10 cellular contexts compared by ENCODE assay signal in the genomic region with DNA sequence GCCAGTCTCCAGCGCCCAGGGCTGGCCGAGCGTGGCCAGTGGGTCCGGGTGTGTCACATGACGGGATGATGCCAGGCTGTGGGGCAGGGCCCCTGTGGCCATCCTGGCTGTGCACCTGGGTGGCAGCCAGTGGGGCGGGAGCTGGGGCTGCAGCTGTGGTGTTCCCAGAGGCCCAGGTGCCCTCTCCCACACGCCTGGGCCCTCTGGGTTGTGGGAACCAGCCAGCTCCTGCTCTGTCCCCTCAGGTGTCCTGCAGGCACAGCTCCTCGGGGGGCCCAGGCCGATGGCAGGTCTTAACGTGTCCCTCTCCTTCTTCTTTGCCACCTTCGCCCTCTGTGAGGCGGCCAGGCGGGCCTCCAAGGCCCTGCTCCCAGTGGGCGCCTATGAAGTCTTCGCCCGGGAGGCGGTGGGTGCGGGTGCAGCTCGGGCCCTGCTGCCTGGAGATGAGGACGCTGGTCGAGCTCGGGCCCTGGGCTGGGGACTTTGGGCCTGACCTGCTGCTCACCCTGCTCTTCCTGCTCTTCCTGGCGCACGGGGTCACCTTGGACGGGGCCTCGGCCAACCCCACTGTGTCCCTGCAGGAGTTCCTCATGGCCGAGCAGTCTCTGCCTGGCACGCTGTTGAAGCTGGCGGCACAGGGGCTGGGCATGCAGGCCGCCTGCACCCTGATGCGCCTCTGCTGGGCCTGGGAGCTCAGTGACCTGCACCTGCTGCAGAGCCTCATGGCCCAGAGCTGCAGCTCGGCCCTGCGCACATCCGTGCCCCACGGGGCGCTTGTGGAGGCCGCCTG. TPM values are rescaled to one million over a fixed set of nuclear protein-coding genes. Genes with fewer than 3 reads are reported as not detected.
DNase-seq lines count a peak whose midpoint lies in the region; ATAC-seq, FAIRE-seq and TF ChIP-seq lines count a peak whose summit lies in the region.
"Not testable (repeated sequence)": the region's sequence is repeated elsewhere in the genome, so short reads cannot be mapped to it uniquely, and the experiment has no call there.
"Had no signal": no experiment of that assay in that cellular context is flagged by ENCODE, and none has a peak within 500 bp of the region (broad histone marks: within the 10 kb centered on the region; RNA-seq: fewer than 3 reads in every experiment).

A gene with protein sequence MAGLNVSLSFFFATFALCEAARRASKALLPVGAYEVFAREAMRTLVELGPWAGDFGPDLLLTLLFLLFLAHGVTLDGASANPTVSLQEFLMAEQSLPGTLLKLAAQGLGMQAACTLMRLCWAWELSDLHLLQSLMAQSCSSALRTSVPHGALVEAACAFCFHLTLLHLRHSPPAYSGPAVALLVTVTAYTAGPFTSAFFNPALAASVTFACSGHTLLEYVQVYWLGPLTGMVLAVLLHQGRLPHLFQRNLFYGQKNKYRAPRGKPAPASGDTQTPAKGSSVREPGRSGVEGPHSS (plus strand): TSS at position 236 of the 790 bp plus-strand sequence. CDS start 48 bp downstream, at position 284.

- WGBS in endodermal cell (ENCODE audit: insufficient coverage in 1 of 2, insufficient read length in 1 of 2), 2 experiments: 84 to 92% methylated on average over 6 to 30 of the region's 37 CpGs
- WGBS in HepG2 (ENCODE audit: low lambda C conversion rate): 38% methylated on average over 11 of the region's 37 CpGs
- 38 to 45% methylated on average over 22 to 32 of the region's 37 CpGs for WGBS in pancreas, 2 donors

- not testable (repeated sequence) for H3K4me3 Mint-ChIP-seq in activated CD4-positive, alpha-beta memory T cell treated with anti-CD3 and anti-CD28 coated beads, Interleukin-2, amount 10 ng/mL, durations not matched to agents 7 days and 5 days; endodermal cell
- H3K4me3 Mint-ChIP-seq in activated naive CD8-positive, alpha-beta T cell treated with anti-CD3 and anti-CD28 coated beads, Interleukin-2, amount 10 ng/mL, durations not matched to agents 7 days and 5 days: peak within 1 kb of the TSS; percentile 40

- peak; percentile 8; the same call in 1 of the 2 replicates for ATAC-seq in HCT116
- ATAC-seq in activated naive CD8-positive, alpha-beta T cell treated with anti-CD3 and anti-CD28 coated beads, Interleukin-2, amount 10 ng/mL, durations not matched to agents 7 days and 5 days (ENCODE audit: low read depth): not testable (repeated sequence)
- peak; percentile 9 for ATAC-seq in HepG2
- peak; percentile 72 to 84 (median 80) for ATAC-seq in pancreas

- TF ChIP-seq CTCF in HCT116 (IDR thresholded peaks at IDR 0.05 in 2 of 3, conservative IDR thresholded peaks at IDR 0.05 in 1 of 3; ENCODE audit: borderline replicate concordance in 1 of 3, insufficient read depth in 1 of 3, low read depth in 2 of 3, low read length in 2 of 3); endodermal cell (conservative IDR thresholded peaks at IDR 0.05); HepG2 (CRISPR knock-in tag; IDR thresholded peaks at IDR 0.05); pancreas (IDR thresholded peaks at IDR 0.05): not testable (repeated sequence)

- peaks cover 5 to 16% (median 8%) of the 10 kb centered on the region in 10 experiments; a peak in 17 of 20 replicates for H3K4me1 ChIP-seq in BLaER1 treated with 17β-estradiol and CSF1 and Interleukin-3, amounts not matched to agents 10 nM and 100 nM
- not testable (repeated sequence) for H3K4me1 ChIP-seq in HCT116 (ENCODE audit: control insufficient read depth in 1 of 2, insufficient read depth in 2 of 2, low read length in 2 of 2); endodermal cell (ENCODE audit: control insufficient read depth, insufficient read depth, low read length); HepG2 (ENCODE audit: insufficient read depth, low read length); pancreas

- not testable (repeated sequence) for FAIRE-seq in HepG2 (lab: Jason Lieb, UNC); pancreas (lab: Jason Lieb, UNC)

- in situ Hi-C loops in HepG2 (cut with HindIII; ENCODE audit: extremely low pct_ligation_motif_present, low pct_unique_long_range_greater_than_20kb): not testable (repeated sequence)

- not testable (repeated sequence) for H3K27me3 ChIP-seq in BLaER1 treated with 17β-estradiol and CSF1 and Interleukin-3, amounts not matched to agents 10 nM and 100 nM; HCT116 (ENCODE audit: insufficient read depth, low read length); endodermal cell (ENCODE audit: control insufficient read depth, insufficient read depth, low read length, poor library complexity, severe bottlenecking); pancreas
- peaks cover 13 to 28% of the 10 kb centered on the region in 2 experiments; a peak in 4 of 5 replicates for H3K27me3 ChIP-seq in HepG2 (ENCODE audit: control insufficient read depth in 1 of 2, insufficient read depth in 2 of 2, low read length in 2 of 2)

- not testable (repeated sequence) for TF ChIP-seq POLR2A in HCT116 (IDR thresholded peaks at IDR 0.05; ENCODE audit: borderline replicate concordance, extremely low read depth, insufficient read depth, insufficient read length); HepG2 (IDR thresholded peaks at IDR 0.05; ENCODE audit: insufficient read depth in 1 of 2, low read depth in 2 of 2, low read length in 2 of 2)

- CTCF ChIA-PET in HCT116 (lab: Charles Lee); activated CD4-positive, alpha-beta memory T cell treated with anti-CD3 and anti-CD28 coated beads, Interleukin-2, amount 10 ng/mL, durations not matched to agents 7 days and 5 days (lab: Charles Lee); HepG2 (lab: Yijun Ruan, JAX; ENCODE audit: low intra/inter-chr PET ratio, low total read pairs): not testable (repeated sequence)

- H3K36me3 Mint-ChIP-seq in activated CD4-positive, alpha-beta memory T cell treated with anti-CD3 and anti-CD28 coated beads, Interleukin-2, amount 10 ng/mL, durations not matched to agents 7 days and 5 days (ENCODE audit: low read depth); activated naive CD8-positive, alpha-beta T cell treated with anti-CD3 and anti-CD28 coated beads, Interleukin-2, amount 10 ng/mL, durations not matched to agents 7 days and 5 days; endodermal cell (ENCODE audit: low read depth): not testable (repeated sequence)

- not testable (repeated sequence) for TF ChIP-seq RAD21 in HCT116 (IDR thresholded peaks at IDR 0.05; ENCODE audit: low read depth); HepG2 (CRISPR knock-in tag; IDR thresholded peaks at IDR 0.05)

- H3K9ac ChIP-seq in BLaER1 treated with 17β-estradiol and CSF1 and Interleukin-3, amounts not matched to agents 10 nM and 100 nM; HCT116 (ENCODE audit: low read length); endodermal cell (ENCODE audit: extremely low read depth, low read length, poor library complexity, severe bottlenecking); HepG2 (ENCODE audit: insufficient read depth, low read depth, low read length): not testable (repeated sequence)

- intact Hi-C loops in HCT116 (cut with micrococcal nuclease); HepG2 (cut with micrococcal nuclease; ENCODE audit: unreplicated experiment); pancreas (cut with DNase I): not testable (repeated sequence)

- TF ChIP-seq EP300 in HepG2 (IDR thresholded peaks at IDR 0.05; ENCODE audit: low read depth in 2 of 2, low read length in 2 of 2); HepG2 (CRISPR knock-in tag; IDR thresholded peaks at IDR 0.05; ENCODE audit: borderline replicate concordance): not testable (repeated sequence)

- H3K4me1 Mint-ChIP-seq in activated CD4-positive, alpha-beta memory T cell treated with anti-CD3 and anti-CD28 coated beads, Interleukin-2, amount 10 ng/mL, durations not matched to agents 7 days and 5 days; activated naive CD8-positive, alpha-beta T cell treated with anti-CD3 and anti-CD28 coated beads, Interleukin-2, amount 10 ng/mL, durations not matched to agents 7 days and 5 days; endodermal cell: not testable (repeated sequence)

- not testable (repeated sequence) for H3K27ac ChIP-seq in BLaER1 treated with 17β-estradiol and CSF1 and Interleukin-3, amounts not matched to agents 10 nM and 100 nM; HCT116 (ENCODE audit: low read depth, low read length); endodermal cell (ENCODE audit: low read depth, low read length); HepG2 (ENCODE audit: extremely low read length, insufficient read depth, low read length)
- H3K27ac ChIP-seq in pancreas: peak within 1 kb of the TSS in 2 of 4 donors; percentile 48 to 50

- POLR2A ChIA-PET in HCT116 (lab: Charles Lee); activated CD4-positive, alpha-beta memory T cell treated with anti-CD3 and anti-CD28 coated beads, Interleukin-2, amount 10 ng/mL, durations not matched to agents 7 days and 5 days (lab: Charles Lee); activated naive CD8-positive, alpha-beta T cell treated with anti-CD3 and anti-CD28 coated beads, Interleukin-2, amount 10 ng/mL, durations not matched to agents 7 days and 5 days (lab: Charles Lee); HepG2 (lab: Yijun Ruan, JAX): not testable (repeated sequence)

- H4K20me1 ChIP-seq in BLaER1 treated with 17β-estradiol and CSF1 and Interleukin-3, amounts not matched to agents 10 nM and 100 nM; HCT116 (ENCODE audit: insufficient read depth); HepG2 (ENCODE audit: insufficient read depth, low read length): not testable (repeated sequence)

- RAD21 ChIA-PET in HCT116 (lab: Charles Lee; ENCODE audit: low non-redundant PET in 1 of 2, low total read pairs in 2 of 2, uncharacterized antibody in 2 of 2, unreplicated experiment in 2 of 2): not testable (repeated sequence)

- H3K27me3 Mint-ChIP-seq in activated CD4-positive, alpha-beta memory T cell treated with anti-CD3 and anti-CD28 coated beads, Interleukin-2, amount 10 ng/mL, durations not matched to agents 7 days and 5 days; activated naive CD8-positive, alpha-beta T cell treated with anti-CD3 and anti-CD28 coated beads, Interleukin-2, amount 10 ng/mL, durations not matched to agents 7 days and 5 days; endodermal cell (ENCODE audit: insufficient read depth): not testable (repeated sequence)

- H3K9me2 ChIP-seq in HCT116 (ENCODE audit: insufficient read depth): not testable (repeated sequence)

- not testable (repeated sequence) for H3K27ac Mint-ChIP-seq in activated CD4-positive, alpha-beta memory T cell treated with anti-CD3 and anti-CD28 coated beads, Interleukin-2, amount 10 ng/mL, durations not matched to agents 7 days and 5 days; activated naive CD8-positive, alpha-beta T cell treated with anti-CD3 and anti-CD28 coated beads, Interleukin-2, amount 10 ng/mL, durations not matched to agents 7 days and 5 days; endodermal cell

- not testable (repeated sequence) for H3K36me3 ChIP-seq in BLaER1 treated with 17β-estradiol and CSF1 and Interleukin-3, amounts not matched to agents 10 nM and 100 nM; HCT116 (ENCODE audit: control insufficient read depth in 1 of 2, insufficient read depth in 2 of 2, low read length in 2 of 2); endodermal cell (ENCODE audit: control insufficient read depth, insufficient read depth, low read length); HepG2 (replicated peaks in 1 of 2; ENCODE audit: control insufficient read depth in 1 of 2, insufficient read depth in 2 of 2, low read length in 2 of 2); pancreas

- H3K9me3 Mint-ChIP-seq in activated CD4-positive, alpha-beta memory T cell treated with anti-CD3 and anti-CD28 coated beads, Interleukin-2, amount 10 ng/mL, durations not matched to agents 7 days and 5 days; activated naive CD8-positive, alpha-beta T cell treated with anti-CD3 and anti-CD28 coated beads, Interleukin-2, amount 10 ng/mL, durations not matched to agents 7 days and 5 days; endodermal cell: not testable (repeated sequence)

- H3K79me2 ChIP-seq in HCT116 (ENCODE audit: insufficient read depth, low read length); HepG2 (ENCODE audit: insufficient read depth, low read length): not testable (repeated sequence)

- BruUV-seq in HCT116 (replicated peaks; lab: Mats Ljungman, UMichigan); HepG2 (replicated peaks; lab: Mats Ljungman, UMichigan): not testable (repeated sequence)

- DNase-seq in HCT116 (ENCODE audit: low read depth, low spot score); HepG2 (ENCODE audit: low spot score): not testable (repeated sequence)
- peak; percentile 11 for DNase-seq in activated CD4-positive, alpha-beta memory T cell treated with anti-CD3 and anti-CD28 coated beads, Interleukin-2, amount 10 ng/mL, durations not matched to agents 7 days and 5 days
- peak; percentile 26 for DNase-seq in activated naive CD8-positive, alpha-beta T cell treated with anti-CD3 and anti-CD28 coated beads, Interleukin-2, amount 10 ng/mL, durations not matched to agents 7 days and 5 days
- peak; percentile 39 for DNase-seq in endodermal cell
- DNase-seq in pancreas: peak in 5 of 6 donors; percentile 55 to 86 (median 81)
- DNase-seq in ureter (ENCODE audit: low spot score): peak; percentile 32

- H3K9me3 ChIP-seq in BLaER1 treated with 17β-estradiol and CSF1 and Interleukin-3, amounts not matched to agents 10 nM and 100 nM (replicated peaks in 1 of 11); HCT116 (ENCODE audit: control insufficient read depth in 1 of 2, insufficient read depth in 1 of 2, low read depth in 1 of 2, low read length in 2 of 2); endodermal cell (ENCODE audit: control insufficient read depth, low read length); HepG2 (ENCODE audit: low read length); pancreas: not testable (repeated sequence)

- peak within 1 kb of the TSS in 6 of 11 experiments; percentile 43 to 69 (median 50); a peak in 5 of 22 replicates for H3K4me2 ChIP-seq in BLaER1 treated with 17β-estradiol and CSF1 and Interleukin-3, amounts not matched to agents 10 nM and 100 nM
- not testable (repeated sequence) for H3K4me2 ChIP-seq in HCT116 (ENCODE audit: low read length); HepG2 (ENCODE audit: low read depth, low read length)

- H3K4me3 ChIP-seq in BLaER1 treated with 17β-estradiol and CSF1 and Interleukin-3, amounts not matched to agents 10 nM and 100 nM; HCT116 (replicated peaks in 1 of 2; ENCODE audit: low read depth in 1 of 2, low read length in 2 of 2); endodermal cell (ENCODE audit: low read length); HepG2 (replicated peaks in 1 of 3; ENCODE audit: insufficient read depth in 1 of 3, low read depth in 2 of 3, low read length in 3 of 3): not testable (repeated sequence)
- H3K4me3 ChIP-seq in pancreas: peak within 1 kb of the TSS in 1 of 4 donors; percentile 29

- not testable (repeated sequence) for H2AFZ ChIP-seq in HCT116 (ENCODE audit: low read depth, low read length, poor library complexity, severe bottlenecking); HepG2 (ENCODE audit: low read length)

RNA-seq across cellular contexts. Expression of the gene that starts here (rescaled TPM):
- total RNA-seq in HCT116 (2021; ENCODE audit: unreplicated experiment) (not detected), endodermal cell (not detected), HepG2 (2016; rRNA removed; fragmentation: Illumina TruSeq; extraction: Trizol) (not detected in 2 replicates), pancreas (100 to 1,000 TPM in 4 of 6 donors, 10 to 100 TPM in 2; 46.6 to 163 (median 104) TPM), ureter (not detected)
- polyA plus RNA-seq in HCT116 (2012): not detected in 2 replicates
- not detected for total RNA-seq in activated CD4-positive, alpha-beta memory T cell treated with anti-CD3 and anti-CD28 coated beads, Interleukin-2, amount 10 ng/mL, durations not matched to agents 7 days and 5 days
- not detected for total RNA-seq in activated naive CD8-positive, alpha-beta T cell treated with anti-CD3 and anti-CD28 coated beads, Interleukin-2, amount 10 ng/mL, durations not matched to agents 7 days and 5 days
- polyA plus RNA-seq in endodermal cell (2013, experiment 1 of 2): not detected
- not detected for polyA plus RNA-seq in endodermal cell (2013, experiment 2 of 2)
- total RNA-seq in HepG2 (2016; cell fraction: cytosol; rRNA removed; fragmentation: Illumina TruSeq; extraction: Trizol; ENCODE audit: low read depth): not detected in 2 replicates
- not detected in 2 replicates for total RNA-seq in HepG2 (2016; cell fraction: insoluble cytoplasmic fraction; rRNA removed; fragmentation: Illumina TruSeq; extraction: Trizol)
- total RNA-seq in HepG2 (2016; cell fraction: membrane; rRNA removed; fragmentation: Illumina TruSeq; extraction: Trizol): not detected in 2 replicates
- not detected in 2 replicates for total RNA-seq in HepG2 (2016; cell fraction: nucleus; rRNA removed; fragmentation: Illumina TruSeq; extraction: Trizol)
- polyA plus RNA-seq in HepG2 (2011; rRNA removed) (0.20 TPM in 1 of 2 replicates, not detected in the other), pancreas (100 to 1,000 TPM; 284 to 744 TPM)
- polyA plus RNA-seq in HepG2 (2011; cell fraction: cytosol; rRNA removed): not detected in 2 replicates
- not detected in 2 replicates for polyA plus RNA-seq in HepG2 (2011; cell fraction: nucleus; rRNA removed)
- not detected in 2 replicates for polyA plus RNA-seq in HepG2 (2012)
- polyA plus RNA-seq in HepG2 (2016; cell fraction: cytosol; fragmentation: Illumina TruSeq; extraction: Trizol; ENCODE audit: low read depth): not detected in 2 replicates
- polyA plus RNA-seq in HepG2 (2016; cell fraction: insoluble cytoplasmic fraction; fragmentation: Illumina TruSeq; extraction: Trizol; ENCODE audit: low read depth): not detected in 2 replicates
- not detected in 2 replicates for polyA plus RNA-seq in HepG2 (2016; cell fraction: membrane; fragmentation: Illumina TruSeq; extraction: Trizol; ENCODE audit: low read depth)
- not detected in 2 replicates for polyA plus RNA-seq in HepG2 (2016; cell fraction: nucleus; fragmentation: Illumina TruSeq; extraction: Trizol; ENCODE audit: insufficient read depth, low read depth)
- polyA minus RNA-seq in HepG2 (2011; rRNA and poly(A)+ RNA removed; ENCODE audit: low replicate concordance): 0.30 TPM in 1 of 2 replicates, not detected in the other
- not detected in 2 replicates for polyA minus RNA-seq in HepG2 (2011; cell fraction: cytosol; rRNA and poly(A)+ RNA removed)
- polyA minus RNA-seq in HepG2 (2011; cell fraction: nucleus; rRNA and poly(A)+ RNA removed): not detected in 2 replicates
- total RNA-seq: CD4-positive, alpha-beta memory T cell; HT-29 had no signal
- polyA plus RNA-seq: CD4-positive, alpha-beta memory T cell had no signal

Comparison
In these comparisons a context has a peak if more than half of its experiments do, and no peak if none do; other contexts are left out.
1. RNA of the gene that starts here (total RNA-seq): 46.6 to 163 TPM in pancreas; not detected in endodermal cell, not detected in HepG2, not detected in HCT116 (single experiment), not detected in activated CD4-positive, alpha-beta memory T cell treated with anti-CD3 and anti-CD28 coated beads, Interleukin-2, amount 10 ng/mL, durations not matched to agents 7 days and 5 days, not detected in activated naive CD8-positive, alpha-beta T cell treated with anti-CD3 and anti-CD28 coated beads, Interleukin-2, amount 10 ng/mL, durations not matched to agents 7 days and 5 days and not detected in ureter (single experiment); every median in the first group is over 10 times any median in the second.
2. RNA of the gene that starts here (polyA plus RNA-seq): 284 to 744 TPM in pancreas; 0.20 TPM in HepG2; every median in the first group is over 100 times any median in the second.
3. Peak in ATAC-seq in HCT116; RNA of the gene not detected or under 1 TPM.
4. Peak in DNase-seq in activated CD4-positive, alpha-beta memory T cell treated with anti-CD3 and anti-CD28 coated beads, Interleukin-2, amount 10 ng/mL, durations not matched to agents 7 days and 5 days; RNA of the gene not detected or under 1 TPM.
5. Peak in DNase-seq in activated naive CD8-positive, alpha-beta T cell treated with anti-CD3 and anti-CD28 coated beads, Interleukin-2, amount 10 ng/mL, durations not matched to agents 7 days and 5 days; RNA of the gene not detected or under 1 TPM.
6. Peak in DNase-seq in endodermal cell; RNA of the gene not detected or under 1 TPM.
7. Peak in ATAC-seq in HepG2; RNA of the gene not detected or under 1 TPM.
8. Peak in DNase-seq in ureter; RNA of the gene not detected or under 1 TPM.